ENCODE assay signal across 8 cellular contexts in genomic region chr12:65740873-65741600, GRCh38.
DNase-seq lines count a peak whose midpoint lies in the region; ATAC-seq and TF ChIP-seq lines count a peak whose summit lies in the region.

No MANE protein-coding gene starts in this region.

- peak overlapping the region; percentile 80 for H3K4me3 ChIP-seq in GM23248
- peak overlapping the region; percentile 56 to 65 (median 62) for H3K4me3 ChIP-seq in esophagus muscularis mucosa

- intact Hi-C loops in CD14-positive monocyte (cut with micrococcal nuclease) (no loop called here), esophagus muscularis mucosa (cut with DNase I) (no loop called here)

- no peaks in the 10 kb centered on the region for H3K4me1 ChIP-seq in GM23248 (ENCODE audit: insufficient read depth)
- H3K4me1 ChIP-seq in esophagus muscularis mucosa: peaks cover 4 to 24% (median 22%) of the 10 kb centered on the region in 4 donors

- H3K27ac ChIP-seq in GM23248 (peak overlapping the region; percentile 31), esophagus muscularis mucosa (replicated peaks in 1 of 4) (no peak overlapping the region)

- peak overlapping the region; percentile 77 to 79 for H3K4me3 Mint-ChIP-seq in CD14-positive monocyte

- H3K4me2 ChIP-seq in GM23248 (ENCODE audit: unreplicated experiment): peak overlapping the region; percentile 64

- TF ChIP-seq POLR2A in esophagus muscularis mucosa (IDR thresholded peaks at IDR 0.05; ENCODE audit: low read depth): no peak

- peak overlapping the region; percentile 89 for H2AFZ ChIP-seq in GM23248

- peaks cover 0 to 6% of the 10 kb centered on the region in 2 donors for H3K36me3 Mint-ChIP-seq in CD14-positive monocyte

- WGBS in GM23248 (ENCODE audit: low coverage in 1 of 2, low lambda C conversion rate in 2 of 2, missing lambda C conversion rate in 2 of 2), 2 experiments: 17% methylated on average over 39 to 42 of the region's 42 CpGs
- WGBS in esophagus muscularis mucosa: 24% methylated on average over 27 of the region's 42 CpGs

- peak overlapping the region in 1 of 7 donors; percentile 79 for H3K27ac Mint-ChIP-seq in CD14-positive monocyte

- H3K9me3 Mint-ChIP-seq in CD14-positive monocyte: peaks cover 0 to 12% (median 5%) of the 10 kb centered on the region in 7 donors

- H3K36me3 ChIP-seq in GM23248 (ENCODE audit: low read depth): no peaks in the 10 kb centered on the region
- H3K36me3 ChIP-seq in esophagus muscularis mucosa: no peaks in the 10 kb centered on the region

- H3K9ac ChIP-seq in GM23248: peak overlapping the region; percentile 58

- H3F3A ChIP-seq in GM23248 (ENCODE audit: insufficient read depth): peaks cover 14% of the 10 kb centered on the region

- peak; percentile 56 for DNase-seq in CD14-positive monocyte (ENCODE audit: low spot score)
- peak; percentile 88 for DNase-seq in GM23248
- DNase-seq in NCI-H510A treated with DMSO at 0.1 percent for 48 hours (lab: John Stamatoyannopoulos, UW): peak; percentile 55
- peak; percentile 44 for DNase-seq in activated T-cell treated with anti-CD3 and anti-CD28 coated beads for 4 hours
- DNase-seq in esophagus muscularis mucosa (ENCODE audit: extremely low spot score): no peak
- peak; percentile 78 for DNase-seq in myocyte (ENCODE audit: low read depth)
- peak; percentile 83 for DNase-seq in stimulated activated CD8-positive, alpha-beta memory T cell treated with anti-CD3 and anti-CD28 coated beads, Interleukin-4, amount 100 ng/mL, for 48 hours

- no peak for ATAC-seq in GM19397 (IDR thresholded peaks at IDR 0.05; ENCODE audit: unreplicated experiment)

- no peak for TF ChIP-seq EP300 in esophagus muscularis mucosa (IDR thresholded peaks at IDR 0.05)

- no peaks in the 10 kb centered on the region for H4K20me1 ChIP-seq in GM23248 (ENCODE audit: insufficient read depth)

- peaks cover 31 to 53% (median 52%) of the 10 kb centered on the region in 3 donors for H3K27me3 Mint-ChIP-seq in CD14-positive monocyte (ENCODE audit: low read depth in 3 of 3)

- H3K4me1 Mint-ChIP-seq in CD14-positive monocyte: peaks cover 13% of the 10 kb centered on the region

- TF ChIP-seq CTCF in CD14-positive monocyte (IDR thresholded peaks at IDR 0.05): no peak
- TF ChIP-seq CTCF in esophagus muscularis mucosa (IDR thresholded peaks at IDR 0.05): no peak

- H3K9me3 ChIP-seq in GM23248 (ENCODE audit: low read depth) (no peaks in the 10 kb centered on the region), esophagus muscularis mucosa (no peaks in the 10 kb centered on the region)

- in situ Hi-C loops in GM23248 (cut with MboI): no loop called here

- H3K79me2 ChIP-seq in GM23248 (ENCODE audit: insufficient read depth): no peaks in the 10 kb centered on the region

- H3K27me3 ChIP-seq in GM23248 (replicated peaks; ENCODE audit: insufficient read depth) (no peaks in the 10 kb centered on the region), esophagus muscularis mucosa (peaks cover 0 to 49% (median 24%) of the 10 kb centered on the region in 4 donors)

- H3K9me2 ChIP-seq in GM23248 (ENCODE audit: insufficient read depth): no peaks in the 10 kb centered on the region
